11 cellular contexts compared by ENCODE assay signal in the genomic region with DNA sequence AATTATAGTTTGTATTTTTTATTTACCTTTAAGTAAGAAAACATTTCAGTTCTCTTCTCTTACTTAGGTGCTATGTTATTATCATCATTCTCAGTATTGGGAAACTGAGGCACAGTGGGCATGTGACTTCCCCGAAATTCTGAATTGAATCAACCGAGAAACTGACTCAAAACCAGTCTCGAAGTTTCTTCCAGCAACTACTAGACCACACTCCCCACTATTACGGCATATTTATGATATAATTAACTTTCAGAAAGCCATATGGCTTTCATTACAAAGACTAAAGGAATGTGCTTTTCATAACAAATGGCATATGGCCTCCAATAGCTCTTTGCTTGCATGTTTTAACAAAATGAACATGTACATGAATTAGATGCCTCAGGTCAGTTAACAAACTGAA.
DNase-seq lines count a peak whose midpoint lies in the region; ATAC-seq and TF ChIP-seq lines count a peak whose summit lies in the region.
"Had no signal": no experiment of that assay in that cellular context is flagged by ENCODE, and none has a peak within 500 bp of the region (broad histone marks: within the 10 kb centered on the region; RNA-seq: fewer than 3 reads in every experiment).

No MANE protein-coding gene starts in this region.

- 37% methylated on average over 4 of the region's 4 CpGs for WGBS in suprapubic skin

- no peaks in the 10 kb centered on the region for H3K27me3 Mint-ChIP-seq in activated CD4-positive, alpha-beta T cell treated with anti-CD3 and anti-CD28 coated beads, Interleukin-2, amount 10 ng/mL, durations not matched to agents 24 days and 14 days
- H3K27me3 Mint-ChIP-seq in activated T-helper 2 cell treated with anti-CD3 and anti-CD28 coated beads, Interferon-gamma antibody, Interleukin-2, Interleukin-4, amounts not matched to agents 10 μg/mL and 5 μg/mL and 100 μg/mL, durations not matched to agents 14 hours and 24 hours and 36 hours (ENCODE audit: low read depth) = no peaks in the 10 kb centered on the region

- H3K36me3 ChIP-seq in suprapubic skin = no peaks in the 10 kb centered on the region

- TF ChIP-seq CTCF in suprapubic skin (IDR thresholded peaks at IDR 0.05) = no peak

- no peak for ATAC-seq in HG03045 (IDR thresholded peaks at IDR 0.05; ENCODE audit: unreplicated experiment)

- H3K27ac Mint-ChIP-seq in activated CD4-positive, alpha-beta T cell treated with anti-CD3 and anti-CD28 coated beads, Interleukin-2, amount 10 ng/mL, durations not matched to agents 24 days and 14 days = peak overlapping the region; percentile 61
- H3K27ac Mint-ChIP-seq in activated T-helper 2 cell treated with anti-CD3 and anti-CD28 coated beads, Interferon-gamma antibody, Interleukin-2, Interleukin-4, amounts not matched to agents 10 μg/mL and 5 μg/mL and 100 μg/mL, durations not matched to agents 14 hours and 24 hours and 36 hours = no peak overlapping the region

- H3K27ac ChIP-seq in suprapubic skin = peak overlapping the region; percentile 82
- H3K27ac ChIP-seq: 22Rv1 had no signal

- H3K9me3 Mint-ChIP-seq in activated CD4-positive, alpha-beta T cell treated with anti-CD3 and anti-CD28 coated beads, Interleukin-2, amount 10 ng/mL, durations not matched to agents 24 days and 14 days = peaks cover 23% of the 10 kb centered on the region
- peaks cover 10% of the 10 kb centered on the region for H3K9me3 Mint-ChIP-seq in activated T-helper 2 cell treated with anti-CD3 and anti-CD28 coated beads, Interferon-gamma antibody, Interleukin-2, Interleukin-4, amounts not matched to agents 10 μg/mL and 5 μg/mL and 100 μg/mL, durations not matched to agents 14 hours and 24 hours and 36 hours

- no peaks in the 10 kb centered on the region for H3K27me3 ChIP-seq in suprapubic skin

- peaks cover 73% of the 10 kb centered on the region for H3K4me1 ChIP-seq in suprapubic skin

- intact Hi-C loops in activated CD4-positive, alpha-beta T cell treated with anti-CD3 and anti-CD28 coated beads, Interleukin-2, amount 10 ng/mL, durations not matched to agents 24 days and 14 days (cut with micrococcal nuclease) = loop anchor here (5.0 to 10.0 kb wide), 2 partner anchors 52 to 1019 kb away; no protein-coding TSS in a partner anchor
- intact Hi-C loops in activated T-helper 2 cell treated with anti-CD3 and anti-CD28 coated beads, Interferon-gamma antibody, Interleukin-2, Interleukin-4, amounts not matched to agents 10 μg/mL and 5 μg/mL and 100 μg/mL, durations not matched to agents 14 hours and 24 hours and 36 hours (cut with micrococcal nuclease) = no loop called here

- TF ChIP-seq POLR2A in suprapubic skin (IDR thresholded peaks at IDR 0.05) = no peak

- no peak for TF ChIP-seq EP300 in suprapubic skin (IDR thresholded peaks at IDR 0.05)

- H3K4me1 Mint-ChIP-seq in activated CD4-positive, alpha-beta T cell treated with anti-CD3 and anti-CD28 coated beads, Interleukin-2, amount 10 ng/mL, durations not matched to agents 24 days and 14 days = peaks cover 43% of the 10 kb centered on the region
- H3K4me1 Mint-ChIP-seq in activated T-helper 2 cell treated with anti-CD3 and anti-CD28 coated beads, Interferon-gamma antibody, Interleukin-2, Interleukin-4, amounts not matched to agents 10 μg/mL and 5 μg/mL and 100 μg/mL, durations not matched to agents 14 hours and 24 hours and 36 hours (ENCODE audit: low read depth) = peaks cover 41% of the 10 kb centered on the region

- H3K36me3 Mint-ChIP-seq in activated CD4-positive, alpha-beta T cell treated with anti-CD3 and anti-CD28 coated beads, Interleukin-2, amount 10 ng/mL, durations not matched to agents 24 days and 14 days (ENCODE audit: low read depth) = peaks cover 23% of the 10 kb centered on the region
- H3K36me3 Mint-ChIP-seq in activated T-helper 2 cell treated with anti-CD3 and anti-CD28 coated beads, Interferon-gamma antibody, Interleukin-2, Interleukin-4, amounts not matched to agents 10 μg/mL and 5 μg/mL and 100 μg/mL, durations not matched to agents 14 hours and 24 hours and 36 hours (ENCODE audit: low read depth) = peaks cover 32% of the 10 kb centered on the region

- H3K4me3 ChIP-seq in suprapubic skin = no peak overlapping the region

- H3K4me3 Mint-ChIP-seq in activated CD4-positive, alpha-beta T cell treated with anti-CD3 and anti-CD28 coated beads, Interleukin-2, amount 10 ng/mL, durations not matched to agents 24 days and 14 days = no peak overlapping the region
- H3K4me3 Mint-ChIP-seq in activated T-helper 2 cell treated with anti-CD3 and anti-CD28 coated beads, Interferon-gamma antibody, Interleukin-2, Interleukin-4, amounts not matched to agents 10 μg/mL and 5 μg/mL and 100 μg/mL, durations not matched to agents 14 hours and 24 hours and 36 hours (ENCODE audit: low read depth) = no peak overlapping the region

- no peak for DNase-seq in activated CD4-positive, alpha-beta T cell treated with anti-CD3 and anti-CD28 coated beads, Interleukin-2, amount 10 ng/mL, durations not matched to agents 24 days and 14 days
- no peak for DNase-seq in activated CD4-positive, alpha-beta T cell treated with anti-CD3 and anti-CD28 coated beads, Interleukin-2, amount 50 U/mL, for 4 hours
- DNase-seq in SW480 (ENCODE audit: low spot score) (peak; percentile 8), foreskin melanocyte (peak; percentile 35), suprapubic skin (ENCODE audit: low spot score in 2 of 2) (no peak), NCI-H1417 treated with DMSO at 0.1 percent for 48 hours (lab: John Stamatoyannopoulos, UW) (no peak)
- DNase-seq in activated T-helper 2 cell treated with anti-CD3 and anti-CD28 coated beads, Interferon-gamma antibody, Interleukin-2, Interleukin-4, amounts not matched to agents 10 μg/mL and 5 μg/mL and 100 μg/mL, durations not matched to agents 14 hours and 24 hours and 36 hours (ENCODE audit: low spot score) = no peak
- DNase-seq: NCI-H1105 treated with DMSO at 0.1 percent for 48 hours, OCI-M1 had no signal

- H3K9me3 ChIP-seq in suprapubic skin = no peaks in the 10 kb centered on the region

Comparison
In these comparisons a context has a peak if more than half of its experiments do, and no peak if none do; other contexts are left out.
1. DNase-seq: peak in SW480 (single experiment) and foreskin melanocyte (single experiment); none in activated CD4-positive, alpha-beta T cell treated with anti-CD3 and anti-CD28 coated beads, Interleukin-2, amount 10 ng/mL, durations not matched to agents 24 days and 14 days (single experiment), activated CD4-positive, alpha-beta T cell treated with anti-CD3 and anti-CD28 coated beads, Interleukin-2, amount 50 U/mL, for 4 hours (0 of 2), suprapubic skin (0 of 2), activated T-helper 2 cell treated with anti-CD3 and anti-CD28 coated beads, Interferon-gamma antibody, Interleukin-2, Interleukin-4, amounts not matched to agents 10 μg/mL and 5 μg/mL and 100 μg/mL, durations not matched to agents 14 hours and 24 hours and 36 hours (single experiment) and NCI-H1417 treated with DMSO at 0.1 percent for 48 hours (single experiment).